In the genomic region with DNA sequence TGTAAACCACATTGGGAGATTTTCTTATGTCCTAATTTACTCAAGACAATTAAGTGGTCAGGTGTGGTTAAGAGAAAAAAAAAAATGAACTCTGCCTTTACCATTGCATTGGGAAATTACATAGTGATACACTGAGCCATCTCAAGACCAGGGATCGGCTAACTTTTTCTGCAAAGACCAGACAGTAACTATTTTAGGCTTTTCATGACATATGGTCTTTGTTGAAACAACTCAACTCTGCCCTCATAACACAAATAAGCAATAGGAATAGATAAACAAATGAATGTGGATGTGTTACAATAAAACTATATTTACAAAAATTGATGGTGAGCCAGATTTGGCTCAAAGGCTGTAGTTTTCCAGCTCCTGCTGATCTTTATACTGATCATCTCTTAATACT, we compare ENCODE assay signal across 24 cellular contexts.
"Had no signal": no experiment of that assay in that cellular context is flagged by ENCODE, and none has a peak within 500 bp of the region (broad histone marks: within the 10 kb centered on the region; RNA-seq: fewer than 3 reads in every experiment).

No MANE protein-coding gene starts in this region.

- H3K27ac ChIP-seq: cardiac muscle cell, PC-9 had no signal

- DNase-seq: activated B cell treated with CpG ODN at 0.5 μM for 24 hours; activated CD4-positive, alpha-beta T cell treated with anti-CD3 and anti-CD28 coated beads for 1 hour; activated CD4-positive, alpha-beta T cell treated with anti-CD3 and anti-CD28 coated beads, Interleukin-2, amount 10 ng/mL, durations not matched to agents 24 days and 14 days; activated CD4-positive, alpha-beta T cell treated with anti-CD3 and anti-CD28 coated beads, Interleukin-2, amount 50 U/mL, for 48 hours; activated effector memory CD4-positive, alpha-beta T cell treated with anti-CD3 and anti-CD28 coated beads, Interleukin-2, amount 50 U/mL, for 16 hours; activated naive CD4-positive, alpha-beta T cell treated with Interleukin-2 at 50 U/mL for 16 hours; activated naive CD8-positive, alpha-beta T cell treated with anti-CD3 and anti-CD28 coated beads, Interleukin-2, amount 50 U/mL, for 24 hours; activated T-cell treated with anti-CD3 and anti-CD28 coated beads, Interleukin-2, amount 50 U/mL, for 4 hours; amygdala; cerebellar nuclear complex; KBM-7; MV-4-11; NCI-H1092 treated with DMSO at 0.1 percent for 48 hours; NCI-H1417 treated with DMSO at 0.1 percent for 48 hours; NCI-H1694; NCI-H2029; NCI-H345; NCI-H524; PC-9; SIG-M5; T-cell; T-helper 2 cell; T1000 had no signal
